In the genomic region with DNA sequence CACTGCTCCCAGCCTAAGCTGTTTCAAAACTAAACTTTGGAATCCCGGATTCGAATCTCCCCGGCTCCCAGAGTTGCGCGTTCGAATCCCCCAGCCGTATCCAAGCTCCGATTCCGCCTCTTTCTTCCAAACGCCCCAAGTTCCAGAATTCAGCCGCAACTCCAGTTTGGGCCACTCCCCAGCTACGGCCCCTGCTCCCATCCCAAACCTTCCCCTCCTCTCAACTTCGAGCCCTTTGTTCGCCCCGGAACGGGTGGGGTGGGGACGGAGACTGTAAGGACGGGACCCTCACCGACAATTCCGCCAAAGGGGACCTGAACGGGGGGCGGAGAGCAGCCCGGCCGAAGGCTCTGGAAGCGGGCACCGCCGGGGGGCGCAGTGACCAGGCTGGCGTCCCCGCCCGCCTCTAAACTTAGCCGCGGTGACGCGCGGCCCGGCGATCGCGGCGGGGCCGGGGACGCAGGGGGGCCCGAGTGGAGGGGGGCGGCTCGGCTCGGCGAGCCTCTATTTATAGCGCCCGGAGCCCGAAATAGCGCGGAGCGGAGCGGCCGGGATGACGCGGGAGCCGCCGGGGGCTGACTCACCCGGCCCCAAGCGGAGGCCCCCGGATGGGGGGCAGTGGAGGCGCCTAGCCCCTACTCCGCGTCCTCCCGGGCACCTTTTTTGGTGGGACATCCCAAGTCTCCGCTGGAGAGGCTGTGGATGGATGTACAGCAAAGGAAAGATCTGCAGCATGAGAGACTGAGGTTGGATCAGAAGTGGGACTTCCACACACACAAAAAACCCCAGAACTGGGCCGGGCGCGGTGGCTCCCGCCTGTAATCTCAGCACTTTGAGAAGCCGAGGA, we compare ENCODE assay signal across 8 cellular contexts. TPM values are rescaled to one million over a fixed set of nuclear protein-coding genes. Genes with fewer than 3 reads are reported as not detected.
DNase-seq lines count a peak whose midpoint lies in the region; ATAC-seq and TF ChIP-seq lines count a peak whose summit lies in the region.

No MANE protein-coding gene starts in this region.

- H3K4me3 ChIP-seq in NB4 (ENCODE audit: low read depth, low read length) (peak overlapping the region; percentile 21), colonic mucosa (peak overlapping the region; percentile 30), right lobe of liver (peak overlapping the region; percentile 18 to 35 (median 20)), tibial artery (peak overlapping the region; percentile 50 to 57)

- CTCF ChIA-PET in GM10248 (lab: Yijun Ruan, JAX), result interaction anchor here (0.7 to 7.1 kb wide), 18 partner anchors 9 to 265 kb away, joined by 3 to 86 read pairs (median 4); no protein-coding TSS in a partner anchor

- H3K4me1 ChIP-seq in colonic mucosa (no peaks in the 10 kb centered on the region), right lobe of liver (peaks cover 0 to 11% (median 0%) of the 10 kb centered on the region in 4 donors), tibial artery (peaks cover 0 to 49% (median 33%) of the 10 kb centered on the region in 4 donors)

- 3% methylated on average over 28 of the region's 73 CpGs for WGBS in right lobe of liver (ENCODE audit: insufficient coverage, low coverage, low lambda C conversion rate, missing lambda C conversion rate)

- H3K36me3 ChIP-seq in colonic mucosa (no peaks in the 10 kb centered on the region), right lobe of liver (no peaks in the 10 kb centered on the region), tibial artery (no peaks in the 10 kb centered on the region)

- H3K9me3 ChIP-seq in colonic mucosa, result no peaks in the 10 kb centered on the region
- no peaks in the 10 kb centered on the region for H3K9me3 ChIP-seq in right lobe of liver
- no peaks in the 10 kb centered on the region for H3K9me3 ChIP-seq in tibial artery

- intact Hi-C loops in colonic mucosa (cut with DNase I) (no loop called here), right lobe of liver (cut with DNase I) (no loop called here), tibial artery (cut with DNase I; ENCODE audit: low total_unique reads) (no loop called here)

- DNase-seq in GM10248 (ENCODE audit: extremely low spot score) (no peak), NB4 (ENCODE audit: low read depth) (peak; percentile 44), colonic mucosa (no peak), right lobe of liver (peak in 1 of 3 donors; percentile 37), tibial artery (peak; percentile 57 to 92), NCI-H1417 (lab: John Stamatoyannopoulos, UW) (no peak), COLO668 (lab: John Stamatoyannopoulos, UW; ENCODE audit: unreplicated experiment) (no peak), SW 1271 (lab: John Stamatoyannopoulos, UW) (no peak)

- peak overlapping the region; percentile 57 to 61 for H3K9ac ChIP-seq in colonic mucosa (ENCODE audit: low read depth in 2 of 2, low read length in 2 of 2)

- POLR2A ChIA-PET in GM10248 (lab: Yijun Ruan, JAX), result no interaction called here

- no peak for TF ChIP-seq POLR2A in NB4 (IDR thresholded peaks at IDR 0.05; ENCODE audit: extremely low read depth, insufficient read length)
- TF ChIP-seq POLR2A in right lobe of liver (IDR thresholded peaks at IDR 0.05), result peak; percentile 13

- H3K27ac ChIP-seq in colonic mucosa (no peak overlapping the region), right lobe of liver (no peak overlapping the region), tibial artery (peak overlapping the region; percentile 94 to 95)

- peak in 1 of 4 donors; percentile 1 for ATAC-seq in right lobe of liver

- peaks cover 9% of the 10 kb centered on the region for H3K27me3 ChIP-seq in colonic mucosa
- no peaks in the 10 kb centered on the region for H3K27me3 ChIP-seq in right lobe of liver
- H3K27me3 ChIP-seq in tibial artery, result no peaks in the 10 kb centered on the region

- TF ChIP-seq CTCF in GM10248 (IDR thresholded peaks at IDR 0.05; ENCODE audit: control extremely low read depth, extremely low read depth, low read depth, missing control alignments) (peak; percentile 41), NB4 (IDR thresholded peaks at IDR 0.05; ENCODE audit: low read depth, low read length) (peak; percentile 18), colonic mucosa (IDR thresholded peaks at IDR 0.05) (no peak), right lobe of liver (IDR thresholded peaks at IDR 0.05) (peak in 2 of 4 donors; percentile 17 to 18), tibial artery (IDR thresholded peaks at IDR 0.05) (peak; percentile 42 to 50)

RNA-seq across cellular contexts. Expression of a gene that starts 4.9 kb away (rescaled TPM):
- total RNA-seq in colonic mucosa (10 to 100 TPM; 30.0 to 37.3 TPM), right lobe of liver (10 to 100 TPM; 19.2 to 29.4 (median 22.6) TPM)

RNA-seq across cellular contexts. Expression of a gene that starts 22.2 kb away (rescaled TPM):
- total RNA-seq in colonic mucosa (1 to 10 TPM; 2.0 to 8.5 TPM), right lobe of liver (1 to 10 TPM; 1.3 to 4.5 (median 3.2) TPM)

RNA-seq across cellular contexts. Expression of a gene that starts 23.7 kb away (rescaled TPM):
- 10 to 100 TPM; 25.9 to 46.2 TPM for total RNA-seq in colonic mucosa
- total RNA-seq in right lobe of liver, result 10 to 100 TPM in 4 of 6 experiments, 1 to 10 TPM in 2; 6.9 to 22.9 (median 14.6) TPM

RNA-seq across cellular contexts. Expression of a gene that starts 39.2 kb away (rescaled TPM):
- total RNA-seq in colonic mucosa, result 1 to 10 TPM; 1.5 to 3.4 TPM
- total RNA-seq in right lobe of liver, result 1 to 10 TPM in 1 of 6 experiments, under 1 TPM in 5; 0.19 to 1.2 (median 0.44) TPM

RNA-seq across cellular contexts. Expression of a gene that starts 58.2 kb away (rescaled TPM):
- total RNA-seq in colonic mucosa (10 to 100 TPM; 12.7 to 17.4 TPM), right lobe of liver (10 to 100 TPM in 5 of 6 experiments, 1 to 10 TPM in 1; 9.8 to 13.7 (median 11.3) TPM)

Comparison
In these comparisons a context has a peak if more than half of its experiments do, and no peak if none do; other contexts are left out.
1. DNase-seq: peak in NB4 (single experiment) and tibial artery (2 of 2); none in GM10248 (single experiment), colonic mucosa (single experiment), NCI-H1417 (0 of 3), COLO668 (single experiment) and SW 1271 (0 of 2).
2. H3K27ac ChIP-seq: peak in tibial artery (2 of 2); none in colonic mucosa (single experiment) and right lobe of liver (0 of 3).
3. Peak in every context shown above with its lines, with median percentiles within 50 percentile points of each other: H3K4me3 ChIP-seq.